In genomic region chrX:94058728-94059382, GRCh38 we compare ENCODE assay signal across 9 cellular contexts.
DNase-seq lines count a peak whose midpoint lies in the region; ATAC-seq, FAIRE-seq and TF ChIP-seq lines count a peak whose summit lies in the region.
"Had no signal": no experiment of that assay in that cellular context is flagged by ENCODE, and none has a peak within 500 bp of the region (broad histone marks: within the 10 kb centered on the region; RNA-seq: fewer than 3 reads in every experiment).

No MANE protein-coding gene starts in this region.

- H3K4me3 Mint-ChIP-seq in effector memory CD8-positive, alpha-beta T cell = no peak overlapping the region
- H3K4me3 Mint-ChIP-seq: central memory CD8-positive, alpha-beta T cell had no signal

- no peak overlapping the region for H3K27ac Mint-ChIP-seq in effector memory CD8-positive, alpha-beta T cell

- H3K9me3 ChIP-seq in neural cell (ENCODE audit: low read length) = no peaks in the 10 kb centered on the region
- H3K9me3 ChIP-seq in left ventricle myocardium inferior (replicated peaks) = no peaks in the 10 kb centered on the region

- no peaks in the 10 kb centered on the region for H3K27me3 Mint-ChIP-seq in effector memory CD8-positive, alpha-beta T cell
- H3K27me3 Mint-ChIP-seq: central memory CD8-positive, alpha-beta T cell had no signal

- H3K4me1 Mint-ChIP-seq in effector memory CD8-positive, alpha-beta T cell (ENCODE audit: low read depth in 2 of 2) = no peaks in the 10 kb centered on the region
- H3K4me1 Mint-ChIP-seq: central memory CD8-positive, alpha-beta T cell had no signal

- no peaks in the 10 kb centered on the region for H3K4me1 ChIP-seq in left ventricle myocardium inferior

- H3K4me3 ChIP-seq in GM12875 (ENCODE audit: low read depth, low read length) (no peak overlapping the region), NB4 (ENCODE audit: low read depth, low read length) (no peak overlapping the region), bronchial epithelial cell (ENCODE audit: low read depth, low read length) (no peak overlapping the region), neural cell (ENCODE audit: low read length) (peak overlapping the region; percentile 18), left ventricle myocardium inferior (no peak overlapping the region)

- no peaks in the 10 kb centered on the region for H3K36me3 ChIP-seq in bronchial epithelial cell (ENCODE audit: control insufficient read depth, insufficient read depth, low read length)
- H3K36me3 ChIP-seq in neural cell (ENCODE audit: insufficient read depth, low read length) = no peaks in the 10 kb centered on the region
- no peaks in the 10 kb centered on the region for H3K36me3 ChIP-seq in left ventricle myocardium inferior

- no peak for FAIRE-seq in bronchial epithelial cell (lab: Jason Lieb, UNC)

- intact Hi-C loops in left ventricle myocardium inferior (cut with micrococcal nuclease) = no loop called here

- H3K36me3 Mint-ChIP-seq in effector memory CD8-positive, alpha-beta T cell (ENCODE audit: insufficient read depth) = no peaks in the 10 kb centered on the region

- no peak for ATAC-seq in effector memory CD8-positive, alpha-beta T cell (replicated peaks)
- ATAC-seq in GM21576 (IDR thresholded peaks at IDR 0.05; ENCODE audit: unreplicated experiment) (no peak), GM19452 (IDR thresholded peaks at IDR 0.05; ENCODE audit: unreplicated experiment) (no peak)

- no peak for TF ChIP-seq POLR2A in NB4 (IDR thresholded peaks at IDR 0.05; ENCODE audit: extremely low read depth, insufficient read length)

- H2AFZ ChIP-seq in neural cell (ENCODE audit: low read depth, low read length) = no peak overlapping the region

- peaks cover 0 to 4% of the 10 kb centered on the region in 2 donors for H3K9me3 Mint-ChIP-seq in effector memory CD8-positive, alpha-beta T cell

- H3K9me2 ChIP-seq in neural cell (ENCODE audit: insufficient read depth, low read length) = no peaks in the 10 kb centered on the region

- TF ChIP-seq CTCF in GM12875 (IDR thresholded peaks at IDR 0.05; ENCODE audit: borderline replicate concordance, insufficient read depth, low read depth, low read length) (peak; percentile 46; the same call in 1 of the 2 replicates), NB4 (IDR thresholded peaks at IDR 0.05; ENCODE audit: low read depth, low read length) (peak; percentile 46), bronchial epithelial cell (IDR thresholded peaks at IDR 0.05; ENCODE audit: insufficient read depth, low read length, severe bottlenecking) (peak; percentile 36), neural cell (IDR thresholded peaks at IDR 0.05; ENCODE audit: poor library complexity, severe bottlenecking) (peak; percentile 68), left ventricle myocardium inferior (IDR thresholded peaks at IDR 0.05; ENCODE audit: borderline replicate concordance) (no peak)

- peak overlapping the region; percentile 65 for H3K27ac ChIP-seq in neural cell (ENCODE audit: low read length)
- no peak overlapping the region for H3K27ac ChIP-seq in left ventricle myocardium inferior (replicated peaks)

- no peaks in the 10 kb centered on the region for H3K27me3 ChIP-seq in bronchial epithelial cell (ENCODE audit: control insufficient read depth, insufficient read depth, low read length)
- H3K27me3 ChIP-seq in neural cell (ENCODE audit: insufficient read depth, low read depth, low read length) = no peaks in the 10 kb centered on the region
- no peaks in the 10 kb centered on the region for H3K27me3 ChIP-seq in left ventricle myocardium inferior (ENCODE audit: low read depth)

- DNase-seq in NB4 (ENCODE audit: low read depth) = peak; percentile 5
- DNase-seq in bronchial epithelial cell (ENCODE audit: low read depth) = peak; percentile 22
- no peak for DNase-seq in left ventricle myocardium inferior
- DNase-seq in effector memory CD8-positive, alpha-beta T cell = no peak

- H3F3A ChIP-seq in neural cell (ENCODE audit: insufficient read depth, low read length, poor library complexity, severe bottlenecking) = no peaks in the 10 kb centered on the region

- H3K4me2 ChIP-seq in neural cell (ENCODE audit: low read length) = no peak overlapping the region

- TF ChIP-seq EP300 in neural cell (conservative IDR thresholded peaks at IDR 0.05; ENCODE audit: poor library complexity, severe bottlenecking) = no peak

- peak; percentile 73 for TF ChIP-seq RAD21 in neural cell (conservative IDR thresholded peaks at IDR 0.05)

- H4K20me1 ChIP-seq in neural cell (ENCODE audit: insufficient read depth) = no peaks in the 10 kb centered on the region

- H3K9ac ChIP-seq in neural cell (ENCODE audit: low read length) = peak overlapping the region; percentile 44

- no peaks in the 10 kb centered on the region for H3K79me2 ChIP-seq in neural cell (replicated peaks; ENCODE audit: insufficient read depth, low read length)

TF ChIP-seq in neural cell, 6 proteins besides CTCF, POLR2A, EP300 and RAD21:
- TF ChIP-seq SMC3 (conservative IDR thresholded peaks at IDR 0.05; ENCODE audit: poor library complexity) (peak; percentile 74), EZH2 (IDR thresholded peaks at IDR 0.05; ENCODE audit: borderline replicate concordance, insufficient read depth, low read length, poor library complexity, severe bottlenecking) (no peak), MXI1 (conservative IDR thresholded peaks at IDR 0.05; ENCODE audit: poor library complexity, severe bottlenecking) (no peak), POLR2AphosphoS5 (IDR thresholded peaks at IDR 0.05) (no peak), TAF1 (IDR thresholded peaks at IDR 0.05; ENCODE audit: low read depth) (no peak), REST (IDR thresholded peaks at IDR 0.05; ENCODE audit: borderline replicate concordance) (no peak)

Comparison
In these comparisons a context has a peak if more than half of its experiments do, and no peak if none do; other contexts are left out.
1. DNase-seq: peak in NB4 (single experiment) and bronchial epithelial cell (single experiment); none in left ventricle myocardium inferior (single experiment) and effector memory CD8-positive, alpha-beta T cell (0 of 3).